12 cellular contexts compared by ENCODE assay signal in genomic region chr17:11682646-11683045, GRCh38.
A peak's percentile ranks its signal among the peaks of the same experiment; 100 is the strongest.
DNase-seq lines count a peak whose midpoint lies in the region; ATAC-seq and TF ChIP-seq lines count a peak whose summit lies in the region.
"Had no signal": no experiment of that assay in that cellular context is flagged by ENCODE, and none has a peak within 500 bp of the region (broad histone marks: within the 10 kb centered on the region; RNA-seq: fewer than 3 reads in every experiment).

No MANE protein-coding gene starts in this region.

- H3K4me3 ChIP-seq in BLaER1 treated with 17β-estradiol and CSF1 and Interleukin-3, amounts not matched to agents 10 nM and 100 nM = no peak overlapping the region
- no peak overlapping the region for H3K4me3 ChIP-seq in epithelial cell of proximal tubule (ENCODE audit: low read depth, low read length)

- H3K4me1 ChIP-seq in BLaER1 treated with 17β-estradiol and CSF1 and Interleukin-3, amounts not matched to agents 10 nM and 100 nM = peaks cover 0 to 13% (median 7%) of the 10 kb centered on the region in 10 experiments; a peak in 12 of 20 replicates
- H3K4me1 ChIP-seq: Caco-2 had no signal

- ATAC-seq in GM19395 (IDR thresholded peaks at IDR 0.05; ENCODE audit: unreplicated experiment) = no peak

- no peaks in the 10 kb centered on the region for H3K9me3 ChIP-seq in BLaER1 treated with 17β-estradiol and CSF1 and Interleukin-3, amounts not matched to agents 10 nM and 100 nM (replicated peaks in 1 of 11)
- H3K9me3 ChIP-seq: Caco-2 had no signal

- H3K4me2 ChIP-seq in BLaER1 treated with 17β-estradiol and CSF1 and Interleukin-3, amounts not matched to agents 10 nM and 100 nM = peak overlapping the region in 8 of 11 experiments; percentile 2 to 59 (median 44); a peak in 13 of 22 replicates

- H3K9ac ChIP-seq in BLaER1 treated with 17β-estradiol and CSF1 and Interleukin-3, amounts not matched to agents 10 nM and 100 nM = no peak overlapping the region

- no peaks in the 10 kb centered on the region for H3K36me3 ChIP-seq in BLaER1 treated with 17β-estradiol and CSF1 and Interleukin-3, amounts not matched to agents 10 nM and 100 nM

- H3K27me3 ChIP-seq in BLaER1 treated with 17β-estradiol and CSF1 and Interleukin-3, amounts not matched to agents 10 nM and 100 nM = no peaks in the 10 kb centered on the region

- DNase-seq in epithelial cell of proximal tubule (ENCODE audit: low read depth) (peak; percentile 36), renal cortical epithelial cell (ENCODE audit: low read depth) (peak; percentile 2), NCI-H524 (lab: John Stamatoyannopoulos, UW) (no peak), C1 segment of cervical spinal cord (lab: John Stamatoyannopoulos, UW) (no peak)
- DNase-seq: Caco-2; CD4-positive, alpha-beta T cell; GDM1; H9; KG1 had no signal

- no peak for TF ChIP-seq CTCF in epithelial cell of proximal tubule (conservative IDR thresholded peaks at IDR 0.05; ENCODE audit: low read depth, low read length)

- H4K20me1 ChIP-seq in BLaER1 treated with 17β-estradiol and CSF1 and Interleukin-3, amounts not matched to agents 10 nM and 100 nM = no peaks in the 10 kb centered on the region

- no peak overlapping the region for H3K27ac ChIP-seq in BLaER1 treated with 17β-estradiol and CSF1 and Interleukin-3, amounts not matched to agents 10 nM and 100 nM
- H3K27ac ChIP-seq: C4-2B had no signal

Comparison
In these comparisons a context has a peak if more than half of its experiments do, and no peak if none do; other contexts are left out.
1. DNase-seq: peak in epithelial cell of proximal tubule (single experiment) and renal cortical epithelial cell (single experiment); none in NCI-H524 (0 of 2) and C1 segment of cervical spinal cord (0 of 14).